ENCODE assay signal across 8 cellular contexts in genomic region chr19:13155472-13156284, GRCh38.
DNase-seq lines count a peak whose midpoint lies in the region; ATAC-seq and TF ChIP-seq lines count a peak whose summit lies in the region.

No MANE protein-coding gene starts in this region.

- in situ Hi-C loops in brain microvascular endothelial cell (cut with HindIII; ENCODE audit: low pct_ligation_motif_present, low sequenced_read_pairs), result no loop called here

- peak overlapping the region; percentile 99 for H3K4me3 ChIP-seq in brain microvascular endothelial cell (ENCODE audit: low read depth, low read length)
- H3K4me3 ChIP-seq in iPS-18c (ENCODE audit: insufficient read depth, low read depth, low read length), result peak overlapping the region; percentile 90
- H3K4me3 ChIP-seq in skin epidermis, result peak overlapping the region; percentile 84 to 95 (median 93)

- H3K27me3 ChIP-seq in brain microvascular endothelial cell (replicated peaks), result no peaks in the 10 kb centered on the region

- TF ChIP-seq CTCF in GM10248 (IDR thresholded peaks at IDR 0.05; ENCODE audit: control extremely low read depth, extremely low read depth, low read depth, missing control alignments) (no peak), brain microvascular endothelial cell (IDR thresholded peaks at IDR 0.05; ENCODE audit: low read depth, low read length, missing control alignments) (no peak)

- DNase-seq in GM10248 (ENCODE audit: extremely low spot score) (peak; percentile 61), LoVo (ENCODE audit: low spot score) (peak; percentile 16), T1000 (lab: John Stamatoyannopoulos, UW) (peak; percentile 71), brain microvascular endothelial cell (peak; percentile 70), superior temporal gyrus (ENCODE audit: extremely low spot score) (no peak)

- H3K27ac ChIP-seq in brain microvascular endothelial cell (peak overlapping the region; percentile 91), skin epidermis (peak overlapping the region; percentile 54 to 100 (median 98))

- CTCF ChIA-PET in GM10248 (lab: Yijun Ruan, JAX), result interaction anchor here (1.0 to 2.0 kb wide), 9 partner anchors 10 to 107 kb away, joined by 3 to 9 read pairs (median 3); no protein-coding TSS in a partner anchor

- POLR2A ChIA-PET in GM10248 (lab: Yijun Ruan, JAX), result interaction anchor here (0.5 to 2.0 kb wide), 8 partner anchors 12 to 1248 kb away, joined by 3 to 9 read pairs (median 4); partner anchors contain the start of gene NACC1

- no peak for ATAC-seq in GM19463 (IDR thresholded peaks at IDR 0.05; ENCODE audit: unreplicated experiment)

- H3K9me3 ChIP-seq in iPS-18c (ENCODE audit: control insufficient read depth, insufficient read depth, low read length), result peaks cover 5% of the 10 kb centered on the region

- peaks cover 14% of the 10 kb centered on the region for H3K36me3 ChIP-seq in brain microvascular endothelial cell (replicated peaks)
